Comparison of ENCODE assay signal across 8 cellular contexts in the genomic region with DNA sequence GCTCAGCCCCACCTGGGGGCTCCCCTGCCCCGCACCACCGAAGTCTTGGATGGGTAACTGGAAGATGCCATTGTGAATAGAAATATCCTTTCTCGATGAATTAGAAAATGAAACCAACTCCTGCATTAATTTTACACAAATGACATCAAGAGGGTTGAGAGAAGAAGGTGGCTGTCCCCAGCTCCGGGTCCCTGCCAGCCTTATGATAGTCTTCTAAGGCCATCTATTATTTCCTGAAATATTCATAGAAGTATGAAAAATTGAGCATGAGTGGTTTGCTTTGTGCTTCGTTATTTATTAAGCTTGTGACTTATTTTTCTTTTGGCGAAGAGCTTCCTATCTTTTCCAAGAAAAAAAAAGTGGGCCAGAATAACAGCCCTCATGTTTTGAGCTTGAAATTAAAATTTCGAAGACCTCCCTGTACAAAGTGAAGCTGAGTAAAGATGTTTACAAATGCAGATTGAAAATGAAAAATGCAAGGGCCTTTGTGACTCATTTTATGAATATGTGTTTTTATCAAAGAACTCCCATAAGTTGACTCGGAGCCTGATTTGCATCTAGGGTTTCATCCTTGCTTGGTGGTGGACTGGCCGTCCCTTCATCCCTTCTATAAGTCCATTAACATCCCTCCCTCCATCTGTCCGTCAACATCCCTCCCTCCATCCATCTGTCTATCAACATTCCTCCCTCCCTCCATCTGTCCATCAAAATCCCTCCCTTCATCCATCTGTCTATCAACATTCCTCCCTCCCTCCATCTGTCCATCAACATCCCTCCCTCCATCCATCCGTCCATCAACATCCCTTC. TPM values are rescaled to one million over a fixed set of nuclear protein-coding genes. Genes with fewer than 3 reads are reported as not detected.
DNase-seq lines count a peak whose midpoint lies in the region; ATAC-seq and TF ChIP-seq lines count a peak whose summit lies in the region.

No MANE protein-coding gene starts in this region.

- no peaks in the 10 kb centered on the region for H3K27me3 ChIP-seq in ascending aorta

- H3K27ac ChIP-seq in ascending aorta: no peak overlapping the region

- intact Hi-C loops in ascending aorta (cut with DNase I): no loop called here

- DNase-seq in ascending aorta (ENCODE audit: low spot score in 2 of 2): no peak
- no peak for DNase-seq in memory B cell (ENCODE audit: low spot score in 2 of 2)
- DNase-seq in NCI-H2081 (lab: John Stamatoyannopoulos, UW): no peak
- no peak for DNase-seq in HuH-7 (ENCODE audit: low spot score)
- DNase-seq in activated CD8-positive, alpha-beta memory T cell treated with anti-CD3 and anti-CD28 coated beads for 24 hours: no peak
- DNase-seq in cerebellum (ENCODE audit: low spot score): no peak

- peak overlapping the region; percentile 67 to 72 for H3K4me3 ChIP-seq in ascending aorta

- TF ChIP-seq CTCF in ascending aorta (IDR thresholded peaks at IDR 0.05): no peak

- no peaks in the 10 kb centered on the region for H3K9me3 ChIP-seq in ascending aorta

- ATAC-seq in GM18909 (IDR thresholded peaks at IDR 0.05; ENCODE audit: poor library complexity, unreplicated experiment) (peak; percentile 49), HG02973 (IDR thresholded peaks at IDR 0.05; ENCODE audit: unreplicated experiment) (peak; percentile 28), memory B cell (ENCODE audit: low read depth) (peak; percentile 45)

- H3K36me3 Mint-ChIP-seq in memory B cell: peaks cover 5% of the 10 kb centered on the region

- H3K4me3 Mint-ChIP-seq in memory B cell: peak overlapping the region; percentile 97

- H3K4me1 Mint-ChIP-seq in memory B cell: peaks cover 11% of the 10 kb centered on the region

- H3K9me3 Mint-ChIP-seq in memory B cell: peaks cover 4% of the 10 kb centered on the region

- peaks cover 0 to 2% of the 10 kb centered on the region in 2 donors for H3K4me1 ChIP-seq in ascending aorta

- H3K27me3 Mint-ChIP-seq in memory B cell: peaks cover 13% of the 10 kb centered on the region

- no peaks in the 10 kb centered on the region for H3K36me3 ChIP-seq in ascending aorta

- peak overlapping the region; percentile 49 for H3K27ac Mint-ChIP-seq in memory B cell

RNA-seq across cellular contexts. Expression of a gene that starts 20.5 kb away (rescaled TPM):
- not detected for total RNA-seq in ascending aorta
- total RNA-seq in cerebellum: 5.2 TPM
